Comparison of ENCODE assay signal across 9 cellular contexts in genomic region chr7:91082854-91083495, GRCh38.
A peak's percentile ranks its signal among the peaks of the same experiment; 100 is the strongest.
DNase-seq lines count a peak whose midpoint lies in the region; ATAC-seq and TF ChIP-seq lines count a peak whose summit lies in the region.
"Had no signal": no experiment of that assay in that cellular context is flagged by ENCODE, and none has a peak within 500 bp of the region (broad histone marks: within the 10 kb centered on the region; RNA-seq: fewer than 3 reads in every experiment).

No MANE protein-coding gene starts in this region.

- H3K36me3 ChIP-seq in endodermal cell (ENCODE audit: control insufficient read depth, insufficient read depth, low read length), result no peaks in the 10 kb centered on the region
- H3K36me3 ChIP-seq in prostate gland, result no peaks in the 10 kb centered on the region
- H3K36me3 ChIP-seq: HAP-1 had no signal

- in situ Hi-C loops in ACHN (cut with HindIII; ENCODE audit: low pct_ligation_motif_present, low pct_unique_long_range_greater_than_20kb, low sequenced_read_pairs), result no loop called here

- no peak overlapping the region for H3K4me3 Mint-ChIP-seq in endodermal cell

- H3K9me3 Mint-ChIP-seq in endodermal cell, result no peaks in the 10 kb centered on the region

- intact Hi-C loops in prostate gland (cut with DNase I), result loop anchor here (10.0 kb wide), 2 partner anchors 182 to 552 kb away; partner anchors contain the start of gene FZD1

- TF ChIP-seq CTCF in GM12875 (IDR thresholded peaks at IDR 0.05; ENCODE audit: borderline replicate concordance, insufficient read depth, low read depth, low read length) (peak; percentile 23; the same call in 1 of the 2 replicates), endodermal cell (conservative IDR thresholded peaks at IDR 0.05) (peak; percentile 78), prostate gland (IDR thresholded peaks at IDR 0.05) (peak in 3 of 4 experiments; percentile 26 to 61 (median 54))

- H3K9me3 ChIP-seq in endodermal cell (ENCODE audit: control insufficient read depth, low read length), result no peaks in the 10 kb centered on the region
- H3K9me3 ChIP-seq in prostate gland, result no peaks in the 10 kb centered on the region
- H3K9me3 ChIP-seq: HAP-1 had no signal

- no peaks in the 10 kb centered on the region for H3K36me3 Mint-ChIP-seq in endodermal cell (ENCODE audit: low read depth)

- no peak for ATAC-seq in HG03175 (IDR thresholded peaks at IDR 0.05; ENCODE audit: unreplicated experiment)

- no peaks in the 10 kb centered on the region for H3K27me3 Mint-ChIP-seq in endodermal cell (ENCODE audit: insufficient read depth)

- TF ChIP-seq POLR2A in prostate gland (IDR thresholded peaks at IDR 0.05), result no peak

- H3K27ac ChIP-seq in endodermal cell (ENCODE audit: low read depth, low read length), result no peak overlapping the region
- no peak overlapping the region for H3K27ac ChIP-seq in prostate gland

- DNase-seq in ACHN (peak; percentile 71), NCI-H748 (lab: John Stamatoyannopoulos, UW; ENCODE audit: unreplicated experiment) (peak; percentile 35), endodermal cell (no peak), prostate gland (ENCODE audit: low spot score) (no peak), NCI-H526 treated with DMSO at 0.1 percent for 48 hours (lab: John Stamatoyannopoulos, UW) (no peak), NCI-H187 (lab: John Stamatoyannopoulos, UW) (no peak)

- H3K4me3 ChIP-seq in GM12875 (ENCODE audit: low read depth, low read length) (no peak overlapping the region), endodermal cell (ENCODE audit: low read length) (no peak overlapping the region), prostate gland (no peak overlapping the region)
- H3K4me3 ChIP-seq: HAP-1 had no signal

- H3K27ac Mint-ChIP-seq in endodermal cell, result no peak overlapping the region

- no peak overlapping the region for H3K9ac ChIP-seq in endodermal cell (ENCODE audit: extremely low read depth, low read length, poor library complexity, severe bottlenecking)

- H3K4me1 ChIP-seq in endodermal cell (ENCODE audit: control insufficient read depth, insufficient read depth, low read length) (no peaks in the 10 kb centered on the region), prostate gland (replicated peaks) (no peaks in the 10 kb centered on the region)

- 75% methylated on average over 1 of the region's 2 CpGs; no CpG with 5 or more reads in 1 of the 2 experiments for WGBS in endodermal cell (ENCODE audit: insufficient coverage in 1 of 2, insufficient read length in 1 of 2), 2 experiments
- WGBS in prostate gland, result 49% methylated on average over 2 of the region's 2 CpGs

- H3K4me1 Mint-ChIP-seq in endodermal cell, result no peaks in the 10 kb centered on the region

- H3K27me3 ChIP-seq in endodermal cell (ENCODE audit: control insufficient read depth, insufficient read depth, low read length, poor library complexity, severe bottlenecking) (no peaks in the 10 kb centered on the region), prostate gland (replicated peaks; ENCODE audit: insufficient read depth) (no peaks in the 10 kb centered on the region)

Comparison
In these comparisons a context has a peak if more than half of its experiments do, and no peak if none do; other contexts are left out.
1. DNase-seq: peak in ACHN (single experiment) and NCI-H748 (single experiment); none in endodermal cell (single experiment), prostate gland (single experiment), NCI-H526 treated with DMSO at 0.1 percent for 48 hours (single experiment) and NCI-H187 (0 of 2).
2. CTCF ChIP-seq: peak in every context shown above with its lines; median percentile 78 in endodermal cell; 54 in prostate gland; 23 in GM12875.